ENCODE assay signal across 34 cellular contexts in genomic region chr16:87177627-87178026, GRCh38.
A peak's percentile ranks its signal among the peaks of the same experiment; 100 is the strongest.
DNase-seq lines count a peak whose midpoint lies in the region; ATAC-seq, FAIRE-seq and TF ChIP-seq lines count a peak whose summit lies in the region.
"Had no signal": no experiment of that assay in that cellular context is flagged by ENCODE, and none has a peak within 500 bp of the region (broad histone marks: within the 10 kb centered on the region; RNA-seq: fewer than 3 reads in every experiment).

No MANE protein-coding gene starts in this region.

- peaks cover 0 to 2% of the 10 kb centered on the region in 2 donors for H3K4me1 Mint-ChIP-seq in natural killer cell treated with Interleukin-12 subunit alpha and Interleukin-12 subunit beta and Interleukin-15 and Interleukin-18, amount 100 ng/mL, for 72 hours (ENCODE audit: low read depth in 2 of 2)
- H3K4me1 Mint-ChIP-seq in natural killer cell, result no peaks in the 10 kb centered on the region
- peaks cover 0 to 4% (median 0%) of the 10 kb centered on the region in 7 donors for H3K4me1 Mint-ChIP-seq in naive thymus-derived CD4-positive, alpha-beta T cell
- H3K4me1 Mint-ChIP-seq: activated naive CD8-positive, alpha-beta T cell treated with anti-CD3 and anti-CD28 coated beads, Interleukin-2, amount 10 ng/mL, durations not matched to agents 7 days and 5 days; CD14-positive monocyte; T-cell had no signal

- peak overlapping the region; percentile 80 for H2AFZ ChIP-seq in osteoblast (ENCODE audit: low read length)

- CTCF ChIA-PET in naive thymus-derived CD4-positive, alpha-beta T cell (lab: Charles Lee), result no interaction called here

- H3K4me2 ChIP-seq in osteoblast (ENCODE audit: insufficient read depth, low read length), result no peak overlapping the region

- no peak overlapping the region for H3K4me3 ChIP-seq in kidney (ENCODE audit: low read length in 2 of 2)
- no peak overlapping the region for H3K4me3 ChIP-seq in osteoblast (ENCODE audit: insufficient read depth, low read length)
- no peak overlapping the region for H3K4me3 ChIP-seq in brain microvascular endothelial cell (ENCODE audit: low read depth, low read length)
- H3K4me3 ChIP-seq in naive thymus-derived CD4-positive, alpha-beta T cell (ENCODE audit: low read length), result no peak overlapping the region
- H3K4me3 ChIP-seq: cardiac muscle cell, K562, lower lobe of right lung, mucosa of descending colon, sigmoid colon, transverse colon had no signal

- no peaks in the 10 kb centered on the region for H3K36me3 ChIP-seq in kidney (ENCODE audit: control insufficient read depth in 1 of 2, insufficient read depth in 2 of 2, low read length in 2 of 2)
- no peaks in the 10 kb centered on the region for H3K36me3 ChIP-seq in osteoblast (ENCODE audit: insufficient read depth, low read length)
- no peaks in the 10 kb centered on the region for H3K36me3 ChIP-seq in brain microvascular endothelial cell (replicated peaks)
- H3K36me3 ChIP-seq in naive thymus-derived CD4-positive, alpha-beta T cell (ENCODE audit: control insufficient read depth in 2 of 3, insufficient read depth in 3 of 3, low read length in 3 of 3), result no peaks in the 10 kb centered on the region
- H3K36me3 ChIP-seq: cardiac muscle cell, lower lobe of right lung, neutrophil, sigmoid colon, transverse colon, WERI-Rb-1 had no signal

- in situ Hi-C loops in brain microvascular endothelial cell (cut with HindIII; ENCODE audit: low pct_ligation_motif_present, low sequenced_read_pairs), result no loop called here

- H3K9me3 Mint-ChIP-seq in natural killer cell treated with Interleukin-12 subunit alpha and Interleukin-12 subunit beta and Interleukin-15 and Interleukin-18, amount 100 ng/mL, for 72 hours, result no peaks in the 10 kb centered on the region
- H3K9me3 Mint-ChIP-seq in natural killer cell, result no peaks in the 10 kb centered on the region
- no peaks in the 10 kb centered on the region for H3K9me3 Mint-ChIP-seq in naive thymus-derived CD4-positive, alpha-beta T cell
- H3K9me3 Mint-ChIP-seq: activated naive CD8-positive, alpha-beta T cell treated with anti-CD3 and anti-CD28 coated beads, Interleukin-2, amount 10 ng/mL, durations not matched to agents 7 days and 5 days; activated T-cell treated with anti-CD3 and anti-CD28 coated beads, Interleukin-2, amount 50 U/mL, for 24 hours; T-cell had no signal

- H3K4me3 Mint-ChIP-seq in natural killer cell treated with Interleukin-12 subunit alpha and Interleukin-12 subunit beta and Interleukin-15 and Interleukin-18, amount 100 ng/mL, for 72 hours, result no peak overlapping the region
- H3K4me3 Mint-ChIP-seq in natural killer cell, result no peak overlapping the region
- H3K4me3 Mint-ChIP-seq in naive thymus-derived CD4-positive, alpha-beta T cell, result no peak overlapping the region
- H3K4me3 Mint-ChIP-seq: activated naive CD8-positive, alpha-beta T cell treated with anti-CD3 and anti-CD28 coated beads, Interleukin-2, amount 10 ng/mL, durations not matched to agents 7 days and 5 days; activated T-cell treated with anti-CD3 and anti-CD28 coated beads, Interleukin-2, amount 50 U/mL, for 24 hours; CD14-positive monocyte; T-cell had no signal

- no peak overlapping the region for H3K27ac Mint-ChIP-seq in natural killer cell treated with Interleukin-12 subunit alpha and Interleukin-12 subunit beta and Interleukin-15 and Interleukin-18, amount 100 ng/mL, for 72 hours
- no peak overlapping the region for H3K27ac Mint-ChIP-seq in natural killer cell
- no peak overlapping the region for H3K27ac Mint-ChIP-seq in naive thymus-derived CD4-positive, alpha-beta T cell
- H3K27ac Mint-ChIP-seq: activated naive CD8-positive, alpha-beta T cell treated with anti-CD3 and anti-CD28 coated beads, Interleukin-2, amount 10 ng/mL, durations not matched to agents 7 days and 5 days; activated T-cell treated with anti-CD3 and anti-CD28 coated beads, Interleukin-2, amount 50 U/mL, for 24 hours; progenitor cell of endocrine pancreas; T-cell had no signal

- no peak overlapping the region for H3K9ac ChIP-seq in kidney (ENCODE audit: low read length in 2 of 2)

- intact Hi-C loops in natural killer cell (cut with micrococcal nuclease), result no loop called here
- intact Hi-C loops in kidney (cut with DNase I), result no loop called here
- intact Hi-C loops in naive thymus-derived CD4-positive, alpha-beta T cell (cut with micrococcal nuclease), result no loop called here

- H3K9me3 ChIP-seq in kidney (ENCODE audit: control insufficient read depth in 1 of 2, low read length in 2 of 2), result no peaks in the 10 kb centered on the region
- no peaks in the 10 kb centered on the region for H3K9me3 ChIP-seq in osteoblast (ENCODE audit: low read depth, low read length)
- no peaks in the 10 kb centered on the region for H3K9me3 ChIP-seq in naive thymus-derived CD4-positive, alpha-beta T cell (ENCODE audit: control insufficient read depth in 2 of 3, low read length in 3 of 3)
- H3K9me3 ChIP-seq: Caco-2, lower lobe of right lung, mucosa of descending colon, neutrophil, sigmoid colon, transverse colon had no signal

- H3K27me3 Mint-ChIP-seq in natural killer cell treated with Interleukin-12 subunit alpha and Interleukin-12 subunit beta and Interleukin-15 and Interleukin-18, amount 100 ng/mL, for 72 hours, result peaks cover 19 to 22% of the 10 kb centered on the region in 2 donors
- H3K27me3 Mint-ChIP-seq in natural killer cell (ENCODE audit: low read depth in 2 of 2), result peaks cover 9 to 10% of the 10 kb centered on the region in 2 donors
- H3K27me3 Mint-ChIP-seq in naive thymus-derived CD4-positive, alpha-beta T cell, result peaks cover 0 to 24% (median 3%) of the 10 kb centered on the region in 5 donors

- ATAC-seq in natural killer cell treated with Interleukin-12 subunit alpha and Interleukin-12 subunit beta and Interleukin-15 and Interleukin-18, amount 100 ng/mL, for 72 hours, result no peak
- ATAC-seq in natural killer cell, result no peak
- ATAC-seq in naive thymus-derived CD4-positive, alpha-beta T cell, result no peak
- ATAC-seq: lower lobe of right lung, mucosa of descending colon, T-cell had no signal

- POLR2A ChIA-PET in naive thymus-derived CD4-positive, alpha-beta T cell (lab: Charles Lee), result no interaction called here

- TF ChIP-seq CTCF in natural killer cell (IDR thresholded peaks at IDR 0.05) (no peak), kidney (IDR thresholded peaks at IDR 0.05; ENCODE audit: borderline replicate concordance, extremely low read depth, insufficient read depth) (no peak), osteoblast (IDR thresholded peaks at IDR 0.05; ENCODE audit: extremely low read depth, low read depth, low read length) (no peak), brain microvascular endothelial cell (IDR thresholded peaks at IDR 0.05; ENCODE audit: low read depth, low read length, missing control alignments) (no peak)

- no peak for FAIRE-seq in kidney (lab: Jason Lieb, UNC)
- FAIRE-seq: G401.6, K562 had no signal

- peak; percentile 60 for DNase-seq in natural killer cell treated with Interleukin-12 subunit alpha and Interleukin-12 subunit beta and Interleukin-15 and Interleukin-18, amount 100 ng/mL, for 72 hours (ENCODE audit: low spot score)
- no peak for DNase-seq in natural killer cell
- no peak for DNase-seq in kidney
- no peak for DNase-seq in osteoblast (ENCODE audit: insufficient read length, low spot score, missing footprints)
- no peak for DNase-seq in brain microvascular endothelial cell
- no peak for DNase-seq in DMS114 treated with DMSO at 0.1 percent for 48 hours (lab: John Stamatoyannopoulos, UW; ENCODE audit: unreplicated experiment)
- no peak for DNase-seq in cerebellar nuclear complex (lab: John Stamatoyannopoulos, UW)
- DNase-seq in naive thymus-derived CD4-positive, alpha-beta T cell, result no peak
- DNase-seq: activated CD4-positive, alpha-beta T cell treated with anti-CD3 and anti-CD28 coated beads for 48 hours; activated CD8-positive, alpha-beta memory T cell treated with anti-CD3 and anti-CD28 coated beads for 24 hours; activated gamma-delta T cell treated with Interleukin-2 at 50 U/mL for 16 hours; activated naive CD8-positive, alpha-beta T cell treated with anti-CD3 and anti-CD28 coated beads, Interleukin-2, amount 10 ng/mL, durations not matched to agents 7 days and 5 days; activated T-cell treated with anti-CD3 and anti-CD28 coated beads, Interleukin-2, amount 50 U/mL, for 24 hours; aorta; Caco-2; cortex of kidney; effector memory CD4-positive, alpha-beta T cell; lower lobe of right lung; mucosa of descending colon; NCI-H1092; NCI-H187; NCI-H446 treated with DMSO at 0.1 percent for 48 hours; NCI-H774; sigmoid colon; stimulated activated CD4-positive, alpha-beta T cell treated with anti-CD3 and anti-CD28 coated beads, Interleukin-4, amount 100 ng/mL, for 24 hours; T-cell; transverse colon had no signal

- H3K4me1 ChIP-seq in kidney (ENCODE audit: control insufficient read depth in 1 of 2, insufficient read depth in 1 of 2, low read depth in 1 of 2, low read length in 2 of 2) (peaks cover 0 to 6% of the 10 kb centered on the region in 2 donors), osteoblast (ENCODE audit: insufficient read depth, low read length) (peaks cover 34% of the 10 kb centered on the region)
- no peaks in the 10 kb centered on the region for H3K4me1 ChIP-seq in naive thymus-derived CD4-positive, alpha-beta T cell (ENCODE audit: control insufficient read depth in 2 of 2, insufficient read depth in 2 of 2, low read length in 2 of 2)
- H3K4me1 ChIP-seq: Caco-2, sigmoid colon, transverse colon had no signal

- H3K27ac ChIP-seq in kidney (ENCODE audit: low read depth in 2 of 2, low read length in 2 of 2), result peak overlapping the region; percentile 53 to 57
- H3K27ac ChIP-seq in osteoblast (ENCODE audit: low read depth, low read length), result no peak overlapping the region
- H3K27ac ChIP-seq in brain microvascular endothelial cell, result no peak overlapping the region
- no peak overlapping the region for H3K27ac ChIP-seq in naive thymus-derived CD4-positive, alpha-beta T cell (ENCODE audit: low read depth, low read length)
- H3K27ac ChIP-seq: cardiac muscle cell, lower lobe of right lung, neutrophil, sigmoid colon, transverse colon, WERI-Rb-1 had no signal

- no peaks in the 10 kb centered on the region for H3K36me3 Mint-ChIP-seq in natural killer cell treated with Interleukin-12 subunit alpha and Interleukin-12 subunit beta and Interleukin-15 and Interleukin-18, amount 100 ng/mL, for 72 hours
- H3K36me3 Mint-ChIP-seq in natural killer cell, result no peaks in the 10 kb centered on the region
- H3K36me3 Mint-ChIP-seq in naive thymus-derived CD4-positive, alpha-beta T cell, result no peaks in the 10 kb centered on the region
- H3K36me3 Mint-ChIP-seq: activated naive CD8-positive, alpha-beta T cell treated with anti-CD3 and anti-CD28 coated beads, Interleukin-2, amount 10 ng/mL, durations not matched to agents 7 days and 5 days; CD14-positive monocyte; T-cell had no signal

- no peaks in the 10 kb centered on the region for H4K20me1 ChIP-seq in osteoblast (ENCODE audit: insufficient read depth, low read length)

- no peaks in the 10 kb centered on the region for H3K79me2 ChIP-seq in osteoblast (ENCODE audit: insufficient read depth, low read length)

- no peaks in the 10 kb centered on the region for H3K27me3 ChIP-seq in osteoblast (ENCODE audit: insufficient read depth, low read length)
- H3K27me3 ChIP-seq in brain microvascular endothelial cell (replicated peaks), result no peaks in the 10 kb centered on the region
- no peaks in the 10 kb centered on the region for H3K27me3 ChIP-seq in naive thymus-derived CD4-positive, alpha-beta T cell (ENCODE audit: control insufficient read depth in 2 of 2, insufficient read depth in 2 of 2, low read length in 2 of 2)
- H3K27me3 ChIP-seq: cardiac muscle cell had no signal

Comparison
In these comparisons a context has a peak if more than half of its experiments do, and no peak if none do; other contexts are left out.
1. H3K27ac ChIP-seq: peak in kidney (2 of 2); none in osteoblast (single experiment), brain microvascular endothelial cell (single experiment) and naive thymus-derived CD4-positive, alpha-beta T cell (single experiment).